In genomic region chr3:48621461-48621869, GRCh38 we compare ENCODE assay signal across 18 cellular contexts. TPM values are rescaled to one million over a fixed set of nuclear protein-coding genes. Genes with fewer than 3 reads are reported as not detected.
"Had no signal": no experiment of that assay in that cellular context is flagged by ENCODE, and none has a peak within 500 bp of the region (broad histone marks: within the 10 kb centered on the region; RNA-seq: fewer than 3 reads in every experiment).

TMEM89 (minus strand) TSS chr3:48621769; CDS start chr3:48621756, 13 bp downstream.

- H3K27ac Mint-ChIP-seq: activated CD8-positive, alpha-beta T cell treated with anti-CD3 and anti-CD28 coated beads for 36 hours; activated naive CD8-positive, alpha-beta T cell treated with anti-CD3 and anti-CD28 coated beads, Interleukin-2, amount 10 ng/mL, durations not matched to agents 7 days and 5 days; activated T-cell treated with anti-CD3 and anti-CD28 coated beads, Interleukin-2, amount 50 U/mL, for 24 hours; activated T-helper 2 cell treated with anti-CD3 and anti-CD28 coated beads, Interferon-gamma antibody, Interleukin-2, Interleukin-4, amounts not matched to agents 10 μg/mL and 5 μg/mL and 100 μg/mL, durations not matched to agents 14 hours and 24 hours and 36 hours; brain had no signal

- H3K4me3 Mint-ChIP-seq: activated CD8-positive, alpha-beta T cell treated with anti-CD3 and anti-CD28 coated beads for 36 hours; activated naive CD8-positive, alpha-beta T cell treated with anti-CD3 and anti-CD28 coated beads, Interleukin-2, amount 10 ng/mL, durations not matched to agents 7 days and 5 days; activated T-cell treated with anti-CD3 and anti-CD28 coated beads, Interleukin-2, amount 50 U/mL, for 24 hours; brain had no signal

- DNase-seq: activated CD4-positive, alpha-beta T cell treated with anti-CD3 and anti-CD28 coated beads for 48 hours; activated CD4-positive, CD25-positive, alpha-beta regulatory T cell; activated CD8-positive, alpha-beta T cell treated with anti-CD3 and anti-CD28 coated beads for 36 hours; activated naive CD4-positive, alpha-beta T cell treated with Interleukin-2 at 50 U/mL for 16 hours; activated naive CD8-positive, alpha-beta T cell treated with anti-CD3 and anti-CD28 coated beads, Interleukin-2, amount 10 ng/mL, durations not matched to agents 7 days and 5 days; activated T-cell treated with anti-CD3 and anti-CD28 coated beads, Interleukin-2, amount 50 U/mL, for 24 hours; amygdala; effector CD8-positive, alpha-beta T cell; left ventricle myocardium superior; retina; stimulated activated CD4-positive, alpha-beta T cell treated with anti-CD3 and anti-CD28 coated beads, Interleukin-2, amount 100 ng/mL, for 24 hours; stimulated activated naive CD8-positive, alpha-beta T cell treated with anti-CD3 and anti-CD28 coated beads, Interleukin-15, Interleukin-2, amounts not matched to agents 100 U/mL and 50 U/mL, for 24 hours; substantia nigra; SW 1271; trophoblast cell had no signal

- ATAC-seq: activated CD8-positive, alpha-beta T cell treated with anti-CD3 and anti-CD28 coated beads for 36 hours; left ventricle myocardium superior; stimulated activated naive CD8-positive, alpha-beta T cell treated with anti-CD3 and anti-CD28 coated beads, Interleukin-15, Interleukin-2, amounts not matched to agents 100 U/mL and 50 U/mL, for 24 hours had no signal

- H3K4me1 Mint-ChIP-seq: brain had no signal

- H3K27me3 Mint-ChIP-seq: activated CD8-positive, alpha-beta T cell treated with anti-CD3 and anti-CD28 coated beads for 36 hours; activated naive CD8-positive, alpha-beta T cell treated with anti-CD3 and anti-CD28 coated beads, Interleukin-2, amount 10 ng/mL, durations not matched to agents 7 days and 5 days; activated T-cell treated with anti-CD3 and anti-CD28 coated beads, Interleukin-2, amount 50 U/mL, for 24 hours; brain had no signal

RNA-seq across cellular contexts. Expression of gene TMEM89, which starts in this region (rescaled TPM):
- total RNA-seq: activated naive CD8-positive, alpha-beta T cell treated with anti-CD3 and anti-CD28 coated beads, Interleukin-2, amount 10 ng/mL, durations not matched to agents 7 days and 5 days; fibroblast of villous mesenchyme; left ventricle myocardium superior had no signal
